ENCODE assay signal across 8 cellular contexts in genomic region chr3:50227390-50228183, GRCh38. TPM values are rescaled to one million over a fixed set of nuclear protein-coding genes. Genes with fewer than 3 reads are reported as not detected.
A peak's percentile ranks its signal among the peaks of the same experiment; 100 is the strongest.
DNase-seq lines count a peak whose midpoint lies in the region; ATAC-seq and TF ChIP-seq lines count a peak whose summit lies in the region.

No MANE protein-coding gene starts in this region.

- H3K27ac ChIP-seq in SJCRH30, result peak overlapping the region; percentile 42; the same call in 1 of the 2 replicates
- H3K27ac ChIP-seq in osteoblast (ENCODE audit: low read depth, low read length), result no peak overlapping the region
- H3K27ac ChIP-seq in thoracic aorta, result peak overlapping the region in 1 of 2 donors; percentile 58

- H2AFZ ChIP-seq in osteoblast (ENCODE audit: low read length), result peak overlapping the region; percentile 97

- no peaks in the 10 kb centered on the region for H4K20me1 ChIP-seq in osteoblast (ENCODE audit: insufficient read depth, low read length)

- H3K9me3 ChIP-seq in SJCRH30 (replicated peaks), result no peaks in the 10 kb centered on the region
- no peaks in the 10 kb centered on the region for H3K9me3 ChIP-seq in osteoblast (ENCODE audit: low read depth, low read length)
- H3K9me3 ChIP-seq in thoracic aorta, result no peaks in the 10 kb centered on the region

- TF ChIP-seq CTCF in GM06990 (IDR thresholded peaks at IDR 0.05; ENCODE audit: insufficient read depth, low read length, poor library complexity, severe bottlenecking) (peak; percentile 57), osteoblast (IDR thresholded peaks at IDR 0.05; ENCODE audit: extremely low read depth, low read depth, low read length) (peak; percentile 55), thoracic aorta (IDR thresholded peaks at IDR 0.05) (peak; percentile 90)

- H3K4me2 ChIP-seq in osteoblast (ENCODE audit: insufficient read depth, low read length), result peak overlapping the region; percentile 89

- POLR2A ChIA-PET in HEK293T (lab: Yijun Ruan, JAX), result interaction anchor here (0.6 to 3.1 kb wide), 15 partner anchors 8 to 110 kb away, joined by 3 to 18 read pairs (median 6); no protein-coding TSS in a partner anchor

- H3K4me3 ChIP-seq in GM06990 (replicated peaks; ENCODE audit: low read depth, low read length), result peak overlapping the region; percentile 85
- H3K4me3 ChIP-seq in SJCRH30, result peak overlapping the region; percentile 65
- H3K4me3 ChIP-seq in osteoblast (ENCODE audit: insufficient read depth, low read length), result peak overlapping the region; percentile 81
- H3K4me3 ChIP-seq in thoracic aorta, result peak overlapping the region; percentile 94

- DNase-seq in GM06990 (ENCODE audit: extremely low read depth, insufficient read length) (peak; percentile 93), HEK293T (ENCODE audit: extremely low spot score) (peak; percentile 89), MV-4-11 (lab: John Stamatoyannopoulos, UW) (peak; percentile 87), SJCRH30 (peak; percentile 89 to 92), globus pallidus (ENCODE audit: low spot score) (peak; percentile 89), osteoblast (ENCODE audit: insufficient read length, low spot score, missing footprints) (peak; percentile 99), thoracic aorta (ENCODE audit: low spot score) (no peak)
- peak; percentile 90 for DNase-seq in activated naive CD4-positive, alpha-beta T cell treated with Interleukin-2 at 50 U/mL for 16 hours

- H3K36me3 ChIP-seq in GM06990 (ENCODE audit: control insufficient read depth, insufficient read depth, low read length), result no peaks in the 10 kb centered on the region
- H3K36me3 ChIP-seq in SJCRH30, result no peaks in the 10 kb centered on the region
- no peaks in the 10 kb centered on the region for H3K36me3 ChIP-seq in osteoblast (ENCODE audit: insufficient read depth, low read length)
- no peaks in the 10 kb centered on the region for H3K36me3 ChIP-seq in thoracic aorta

- H3K4me1 ChIP-seq in SJCRH30, result peaks cover 11% of the 10 kb centered on the region
- H3K4me1 ChIP-seq in osteoblast (ENCODE audit: insufficient read depth, low read length), result peaks cover 21% of the 10 kb centered on the region
- H3K4me1 ChIP-seq in thoracic aorta (ENCODE audit: control insufficient read depth in 1 of 2, low read depth in 2 of 2), result peaks cover 7 to 22% of the 10 kb centered on the region in 2 donors

- H3K79me2 ChIP-seq in osteoblast (ENCODE audit: insufficient read depth, low read length), result no peaks in the 10 kb centered on the region

- peak; percentile 36 for ATAC-seq in thoracic aorta (ENCODE audit: insufficient number of reproducible peaks, low FRiP score, low read depth)

- H3K27me3 ChIP-seq in GM06990 (replicated peaks; ENCODE audit: control insufficient read depth, insufficient read depth, low read length) (no peaks in the 10 kb centered on the region; the same call in 1 of the 2 replicates), SJCRH30 (no peaks in the 10 kb centered on the region), osteoblast (ENCODE audit: insufficient read depth, low read length) (peaks cover 11% of the 10 kb centered on the region), thoracic aorta (replicated peaks; ENCODE audit: insufficient read depth) (no peaks in the 10 kb centered on the region)

- CTCF ChIA-PET in HEK293T (lab: Yijun Ruan, JAX), result interaction anchor here (0.6 to 4.5 kb wide), 9 partner anchors 19 to 97 kb away, joined by 3 to 35 read pairs (median 5); partner anchors contain the start of gene LSMEM2

TF ChIP-seq in HEK293T, 16 proteins besides CTCF, POLR2A, EP300 and RAD21:
- TF ChIP-seq SP1 (IDR thresholded peaks at IDR 0.05) (no peak), ELF4 (IDR thresholded peaks at IDR 0.05) (no peak), BHLHE40 (IDR thresholded peaks at IDR 0.05; ENCODE audit: borderline replicate concordance) (no peak), PKNOX1 (IDR thresholded peaks at IDR 0.05) (no peak), L3MBTL2 (conservative IDR thresholded peaks at IDR 0.05) (peak; percentile 9; the same call in 1 of the 2 replicates)

RNA-seq across cellular contexts. Expression of gene GNAI2, which starts 8.4 kb away (rescaled TPM):
- 63.8 and 64.7 TPM in 2 replicates for total RNA-seq in SJCRH30 (2014; rRNA removed; shearing (Covaris generic))
- total RNA-seq in osteoblast (223 and 248 TPM in 2 replicates), thoracic aorta (100 to 1,000 TPM; 183 to 337 TPM)

RNA-seq across cellular contexts. Expression of gene SLC38A3, which starts 22.5 kb away (rescaled TPM):
- 1.4 and 2.9 TPM in 2 replicates for total RNA-seq in SJCRH30 (2014; rRNA removed; shearing (Covaris generic))
- total RNA-seq in osteoblast (0.29 and 0.36 TPM in 2 replicates), thoracic aorta (under 1 TPM in 1 of 2 donors, not detected in 1; 0.28 TPM)

RNA-seq across cellular contexts. Expression of gene GNAT1, which starts 36.2 kb away (rescaled TPM):
- total RNA-seq in SJCRH30 (2014; rRNA removed; shearing (Covaris generic)), result 0.14 TPM in 1 of 2 replicates, not detected in the other
- total RNA-seq in osteoblast (not detected in 2 replicates), thoracic aorta (under 1 TPM in 1 of 2 donors, not detected in 1; 0.54 TPM)

RNA-seq across cellular contexts. Expression of gene SEMA3B, which starts 41.4 kb away (rescaled TPM):
- total RNA-seq in SJCRH30 (2014; rRNA removed; shearing (Covaris generic)), result 3.3 and 4.8 TPM in 2 replicates
- total RNA-seq in osteoblast (5.9 and 10.1 TPM in 2 replicates), thoracic aorta (10 to 100 TPM; 53.6 to 57.2 TPM)

RNA-seq across cellular contexts. Expression of gene LSMEM2, which starts 51.3 kb away (rescaled TPM):
- total RNA-seq in SJCRH30 (2014; rRNA removed; shearing (Covaris generic)), result not detected in 2 replicates
- not detected in 2 replicates for total RNA-seq in osteoblast
- not detected for total RNA-seq in thoracic aorta
